ENCODE assay signal across 19 cellular contexts in the genomic region with DNA sequence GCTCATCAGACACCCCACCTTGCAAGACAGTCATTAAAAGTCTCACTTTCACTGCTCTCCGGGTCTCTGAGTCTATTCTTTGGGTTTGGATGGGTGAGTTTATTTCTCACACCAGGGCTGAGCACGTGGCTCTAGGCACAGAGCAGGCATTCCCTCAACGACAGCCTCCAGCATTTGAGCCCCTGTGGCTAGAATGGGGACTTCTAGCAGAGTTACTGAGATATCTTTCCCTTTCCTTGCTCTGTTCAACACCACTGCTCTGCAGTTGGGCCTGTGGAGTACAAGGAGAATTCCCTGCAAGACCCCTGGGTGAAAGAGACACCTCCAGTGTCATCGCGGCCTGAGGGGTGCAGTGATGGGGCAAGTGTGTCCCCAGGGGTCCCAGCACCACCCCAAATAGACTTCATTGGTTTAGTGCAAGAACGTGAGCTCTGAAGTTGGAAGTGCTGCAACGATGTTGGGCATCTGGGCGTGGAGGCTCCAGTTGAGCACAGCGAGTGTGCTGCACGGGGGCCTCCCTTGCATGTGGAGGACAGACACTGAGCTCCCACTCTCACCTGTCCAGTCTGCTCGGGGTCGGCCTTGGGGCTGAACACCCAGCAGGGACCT.
DNase-seq lines count a peak whose midpoint lies in the region; ATAC-seq and TF ChIP-seq lines count a peak whose summit lies in the region.
"Had no signal": no experiment of that assay in that cellular context is flagged by ENCODE, and none has a peak within 500 bp of the region (broad histone marks: within the 10 kb centered on the region; RNA-seq: fewer than 3 reads in every experiment).

No MANE protein-coding gene starts in this region.

- H3K4me3 Mint-ChIP-seq in type B pancreatic cell: no peak overlapping the region
- H3K4me3 Mint-ChIP-seq: GM23338 had no signal

- ATAC-seq in GM18867 (IDR thresholded peaks at IDR 0.05; ENCODE audit: unreplicated experiment): no peak
- ATAC-seq: A549, GM12878, GM23338, HCT116, K562 had no signal

- DNase-seq in mesenteric fat pad (ENCODE audit: low spot score): peak; percentile 68
- peak; percentile 49 for DNase-seq in type B pancreatic cell (ENCODE audit: extremely low spot score, unreplicated experiment)
- no peak for DNase-seq in COLO829 (ENCODE audit: low spot score)
- DNase-seq in DMS153 treated with DMSO at 0.1 percent for 48 hours (lab: John Stamatoyannopoulos, UW; ENCODE audit: unreplicated experiment): no peak
- DNase-seq: EL; NCI-H1105 treated with DMSO at 0.1 percent for 48 hours; NCI-H1694; NCI-H510A; NCI-H748 treated with DMSO at 0.1 percent for 48 hours; NK-92 treated with Interleukin-12 subunit alpha and Interleukin-12 subunit beta, amount 100 ng/mL, for 24 hours had no signal

- H3K27me3 Mint-ChIP-seq in type B pancreatic cell: no peaks in the 10 kb centered on the region

- no peaks in the 10 kb centered on the region for H3K27me3 ChIP-seq in BLaER1

- no peak for TF ChIP-seq CTCF in type B pancreatic cell (conservative IDR thresholded peaks at IDR 0.05)

- H4K20me1 ChIP-seq in BLaER1: peaks cover 35% of the 10 kb centered on the region

- peak overlapping the region; percentile 78 for H3K4me2 ChIP-seq in BLaER1
- H3K4me2 ChIP-seq: A549, GM23338 had no signal

- no peak overlapping the region for H3K4me3 ChIP-seq in BLaER1
- H3K4me3 ChIP-seq: A549, GM12878, GM23338, K562 had no signal

- H3K36me3 ChIP-seq in BLaER1 (no peaks in the 10 kb centered on the region), KOPT-K1 (ENCODE audit: insufficient read depth, low read length) (no peaks in the 10 kb centered on the region)

- H3K9me3 Mint-ChIP-seq in type B pancreatic cell: no peaks in the 10 kb centered on the region
- H3K9me3 Mint-ChIP-seq: GM23338 had no signal

- peaks cover 91% of the 10 kb centered on the region for H3K4me1 ChIP-seq in BLaER1
- H3K4me1 ChIP-seq: A549, Caco-2 had no signal

- H3K9me3 ChIP-seq in BLaER1 (no peaks in the 10 kb centered on the region), KOPT-K1 (ENCODE audit: insufficient read depth, low read length, poor library complexity, severe bottlenecking) (no peaks in the 10 kb centered on the region)
- H3K9me3 ChIP-seq: A549, Caco-2 had no signal

- H3K27ac ChIP-seq in BLaER1 (peak overlapping the region; percentile 37; the same call in 1 of the 2 replicates), KOPT-K1 (ENCODE audit: low read depth, low read length, poor library complexity, severe bottlenecking) (peak overlapping the region; percentile 83)
- H3K27ac ChIP-seq: A549 had no signal

- H3K36me3 Mint-ChIP-seq in type B pancreatic cell: no peaks in the 10 kb centered on the region

- peaks cover 20% of the 10 kb centered on the region for H3K4me1 Mint-ChIP-seq in type B pancreatic cell (ENCODE audit: unreplicated experiment)
- H3K4me1 Mint-ChIP-seq: GM23338 had no signal

- no peak overlapping the region for H3K27ac Mint-ChIP-seq in type B pancreatic cell
- H3K27ac Mint-ChIP-seq: GM23338 had no signal

- H3K9ac ChIP-seq in BLaER1: no peak overlapping the region

Comparison
In these comparisons a context has a peak if more than half of its experiments do, and no peak if none do; other contexts are left out.
1. DNase-seq: peak in mesenteric fat pad (single experiment) and type B pancreatic cell (single experiment); none in COLO829 (single experiment) and DMS153 treated with DMSO at 0.1 percent for 48 hours (single experiment).